In genomic region chr14:39275395-39275794, GRCh38 we compare ENCODE assay signal across 18 cellular contexts.
"Had no signal": no experiment of that assay in that cellular context is flagged by ENCODE, and none has a peak within 500 bp of the region (broad histone marks: within the 10 kb centered on the region; RNA-seq: fewer than 3 reads in every experiment).

No MANE protein-coding gene starts in this region.

- ATAC-seq: activated CD4-positive, CD25-positive, alpha-beta regulatory T cell treated with anti-CD3 and anti-CD28 coated beads, Interleukin-2, amount 50 U/mL, for 24 hours; left colon; stimulated activated naive B cell treated with anti-CD40 and anti-IgM and Interleukin-4, amounts not matched to agents 10 μg/mL and 1 μg/mL and 100 μg/mL, for 72 hours had no signal

- H3K9me3 Mint-ChIP-seq: dendritic cell treated with granulocyte-macrophage colony-stimulating factor and Interleukin-4, amounts not matched to agents 40 ng/mL and 50 ng/mL, for 4 days had no signal

- H3K27me3 ChIP-seq: esophagus muscularis mucosa, pancreas, sigmoid colon, thyroid gland had no signal

- H3K36me3 ChIP-seq: pancreas had no signal

- DNase-seq: activated CD4-positive, alpha-beta T cell treated with anti-CD3 and anti-CD28 coated beads, Interleukin-2, amount 10 ng/mL, durations not matched to agents 7 days and 5 days; activated CD8-positive, alpha-beta memory T cell treated with anti-CD3 and anti-CD28 coated beads, Interleukin-2, amount 50 U/mL, for 4 hours; activated gamma-delta T cell treated with Interleukin-2 at 50 U/mL for 16 hours; activated naive CD8-positive, alpha-beta T cell treated with anti-CD3 and anti-CD28 coated beads for 36 hours; activated T-cell treated with anti-CD3 and anti-CD28 coated beads, Interleukin-2, amount 50 U/mL, for 48 hours; amniotic stem cell; effector CD8-positive, alpha-beta T cell; islet precursor cell; left colon; pancreas; sigmoid colon; stimulated activated CD4-positive, alpha-beta T cell treated with anti-CD3 and anti-CD28 coated beads, Interleukin-4, amount 100 ng/mL, for 24 hours; stimulated activated naive B cell treated with anti-CD40 and anti-IgM and Interleukin-4, amounts not matched to agents 10 μg/mL and 1 μg/mL and 100 μg/mL, for 72 hours; thyroid gland had no signal

- H3K9me3 ChIP-seq: esophagus muscularis mucosa, pancreas, sigmoid colon, thyroid gland had no signal

- H3K27ac ChIP-seq: esophagus muscularis mucosa, pancreas, sigmoid colon, thyroid gland had no signal

- H3K27me3 Mint-ChIP-seq: activated CD4-positive, alpha-beta T cell treated with anti-CD3 and anti-CD28 coated beads, Interleukin-2, amount 10 ng/mL, durations not matched to agents 7 days and 5 days; activated naive CD8-positive, alpha-beta T cell treated with anti-CD3 and anti-CD28 coated beads for 36 hours; dendritic cell treated with granulocyte-macrophage colony-stimulating factor and Interleukin-4, amounts not matched to agents 40 ng/mL and 50 ng/mL, for 4 days; stimulated activated naive B cell treated with anti-CD40 and anti-IgM and Interleukin-4, amounts not matched to agents 10 μg/mL and 1 μg/mL and 100 μg/mL, for 72 hours had no signal

- FAIRE-seq: endothelial cell of umbilical vein, pancreas had no signal

- H3K4me3 Mint-ChIP-seq: activated CD4-positive, alpha-beta T cell treated with anti-CD3 and anti-CD28 coated beads, Interleukin-2, amount 10 ng/mL, durations not matched to agents 7 days and 5 days; activated naive CD8-positive, alpha-beta T cell treated with anti-CD3 and anti-CD28 coated beads for 36 hours; dendritic cell treated with granulocyte-macrophage colony-stimulating factor and Interleukin-4, amounts not matched to agents 40 ng/mL and 50 ng/mL, for 4 days; stimulated activated naive B cell treated with anti-CD40 and anti-IgM and Interleukin-4, amounts not matched to agents 10 μg/mL and 1 μg/mL and 100 μg/mL, for 72 hours had no signal

- H3K27ac Mint-ChIP-seq: activated CD4-positive, alpha-beta T cell treated with anti-CD3 and anti-CD28 coated beads, Interleukin-2, amount 10 ng/mL, durations not matched to agents 7 days and 5 days; dendritic cell treated with granulocyte-macrophage colony-stimulating factor and Interleukin-4, amounts not matched to agents 40 ng/mL and 50 ng/mL, for 4 days; stimulated activated naive B cell treated with anti-CD40 and anti-IgM and Interleukin-4, amounts not matched to agents 10 μg/mL and 1 μg/mL and 100 μg/mL, for 72 hours had no signal

- H3K4me3 ChIP-seq: esophagus muscularis mucosa, pancreas, sigmoid colon, thyroid gland had no signal

- H3K4me1 ChIP-seq: thyroid gland had no signal
